In the genomic region with DNA sequence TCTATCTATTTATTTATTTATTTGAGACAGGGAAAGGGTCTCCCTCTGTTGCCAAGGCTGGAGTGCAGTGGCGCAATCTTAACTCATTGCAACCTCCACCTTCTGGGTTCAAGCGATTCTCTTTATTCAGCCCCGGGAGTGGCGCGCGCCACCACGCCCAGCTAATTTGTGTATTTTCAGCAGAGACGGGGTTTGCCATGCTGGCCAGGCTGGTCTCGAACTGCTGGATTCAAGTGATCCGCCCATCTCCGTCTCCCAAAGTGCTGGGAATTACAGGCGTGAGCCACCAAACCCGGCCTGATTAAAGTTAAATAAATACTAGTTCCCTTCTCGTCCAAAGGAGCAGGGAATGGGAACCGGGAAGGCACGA, we compare ENCODE assay signal across 9 cellular contexts. TPM values are rescaled to one million over a fixed set of nuclear protein-coding genes. Genes with fewer than 3 reads are reported as not detected.
DNase-seq lines count a peak whose midpoint lies in the region; ATAC-seq, FAIRE-seq and TF ChIP-seq lines count a peak whose summit lies in the region.
"Had no signal": no experiment of that assay in that cellular context is flagged by ENCODE, and none has a peak within 500 bp of the region (broad histone marks: within the 10 kb centered on the region; RNA-seq: fewer than 3 reads in every experiment).

No MANE protein-coding gene starts in this region.

- no peak for TF ChIP-seq POLR2A in endothelial cell of umbilical vein (IDR thresholded peaks at IDR 0.05; ENCODE audit: low read depth, low read length)

- intact Hi-C loops in OCI-LY7 (cut with micrococcal nuclease; ENCODE audit: unreplicated experiment): loop anchor here (5.0 kb wide), 2 partner anchors 38 to 497 kb away; a partner anchor contains a TSS
- intact Hi-C loops in endothelial cell of umbilical vein (cut with micrococcal nuclease): loop anchor here (5.0 kb wide), 1 partner anchor 237 kb away; no protein-coding TSS in a partner anchor

- TF ChIP-seq CTCF in OCI-LY7 (conservative IDR thresholded peaks at IDR 0.05; ENCODE audit: low read length) (no peak), endothelial cell of umbilical vein (IDR thresholded peaks at IDR 0.05; ENCODE audit: extremely low read depth in 1 of 2, insufficient read depth in 1 of 2, low read depth in 1 of 2, low read length in 2 of 2) (no peak), osteoblast (IDR thresholded peaks at IDR 0.05; ENCODE audit: extremely low read depth, low read depth, low read length) (no peak)

- H3K4me1 ChIP-seq in CD8-positive, alpha-beta memory T cell (ENCODE audit: insufficient read depth, low read length): peaks cover 43% of the 10 kb centered on the region
- H3K4me1 ChIP-seq in OCI-LY7 (ENCODE audit: insufficient read depth, low read length, poor library complexity, severe bottlenecking) (peaks cover 44% of the 10 kb centered on the region), endothelial cell of umbilical vein (ENCODE audit: control insufficient read depth, extremely low read depth, insufficient read depth, low read length) (peaks cover 26% of the 10 kb centered on the region), osteoblast (ENCODE audit: insufficient read depth, low read length) (peaks cover 19% of the 10 kb centered on the region)

- H3K79me2 ChIP-seq in OCI-LY7 (ENCODE audit: insufficient read depth, low read depth, low read length): peaks cover 5% of the 10 kb centered on the region; the same call in 1 of the 2 replicates
- peaks cover 5% of the 10 kb centered on the region for H3K79me2 ChIP-seq in endothelial cell of umbilical vein (ENCODE audit: control insufficient read depth, insufficient read depth, low read length)
- peaks cover 3% of the 10 kb centered on the region for H3K79me2 ChIP-seq in osteoblast (ENCODE audit: insufficient read depth, low read length)

- peak; percentile 18 for FAIRE-seq in endothelial cell of umbilical vein (lab: Jason Lieb, UNC)
- no peak for FAIRE-seq in frontal cortex (lab: Jason Lieb, UNC)
- FAIRE-seq: colon had no signal

- H3K27me3 Mint-ChIP-seq in CD8-positive, alpha-beta memory T cell: peaks cover 0 to 13% of the 10 kb centered on the region in 2 donors

- H3K9me3 ChIP-seq in CD8-positive, alpha-beta memory T cell (ENCODE audit: low read length): no peaks in the 10 kb centered on the region
- no peaks in the 10 kb centered on the region for H3K9me3 ChIP-seq in OCI-LY7 (ENCODE audit: low read length)
- H3K9me3 ChIP-seq in endothelial cell of umbilical vein (replicated peaks; ENCODE audit: control insufficient read depth, insufficient read depth, low read length): no peaks in the 10 kb centered on the region
- H3K9me3 ChIP-seq in osteoblast (ENCODE audit: low read depth, low read length): no peaks in the 10 kb centered on the region

- POLR2A ChIA-PET in CD8-positive, alpha-beta memory T cell (lab: Charles Lee): interaction anchor here (0.5 to 2.8 kb wide), 7 partner anchors 10 to 125 kb away, joined by 3 to 20 read pairs (median 6); a partner anchor contains a TSS
- POLR2A ChIA-PET in OCI-LY7 (lab: Charles Lee) (interaction anchor here (1.0 to 1.6 kb wide), 4 partner anchors 94 to 126 kb away, joined by 3 to 10 read pairs (median 6); a partner anchor contains a TSS), endothelial cell of umbilical vein (lab: Charles Lee) (interaction anchor here (1.5 kb wide), 1 partner anchor 72 kb away, joined by 3 read pairs; no protein-coding TSS in a partner anchor)

- H3K27ac ChIP-seq in CD8-positive, alpha-beta memory T cell (ENCODE audit: low read depth, low read length): peak overlapping the region; percentile 61
- peak overlapping the region; percentile 87 for H3K27ac ChIP-seq in OCI-LY7 (ENCODE audit: low read depth, low read length, poor library complexity, severe bottlenecking)
- H3K27ac ChIP-seq in endothelial cell of umbilical vein (ENCODE audit: insufficient read depth, low read depth, low read length): no peak overlapping the region
- H3K27ac ChIP-seq in osteoblast (ENCODE audit: low read depth, low read length): peak overlapping the region; percentile 36

- H3K4me3 Mint-ChIP-seq in CD8-positive, alpha-beta memory T cell: peak overlapping the region; percentile 76 to 98 (median 93)

- H3K9me1 ChIP-seq in endothelial cell of umbilical vein (replicated peaks; ENCODE audit: control insufficient read depth, extremely low read depth, insufficient read depth, low read length): no peaks in the 10 kb centered on the region

- H3K9me2 ChIP-seq in OCI-LY7 (ENCODE audit: insufficient read depth, low read length): no peaks in the 10 kb centered on the region

- no peaks in the 10 kb centered on the region for H3K9me3 Mint-ChIP-seq in CD8-positive, alpha-beta memory T cell

- DNase-seq in CD8-positive, alpha-beta memory T cell: peak in 1 of 5 donors; percentile 54
- peak; percentile 58 for DNase-seq in OCI-LY7 (ENCODE audit: low spot score)
- DNase-seq in endothelial cell of umbilical vein (ENCODE audit: low read depth, low spot score): no peak
- no peak for DNase-seq in osteoblast (ENCODE audit: insufficient read length, low spot score, missing footprints)
- DNase-seq in frontal cortex (ENCODE audit: low spot score in 2 of 2): no peak
- no peak for DNase-seq in cerebellar nuclear complex (lab: John Stamatoyannopoulos, UW)

- ATAC-seq in HG02571 (IDR thresholded peaks at IDR 0.05; ENCODE audit: unreplicated experiment) (no peak), HG03354 (IDR thresholded peaks at IDR 0.05; ENCODE audit: poor library complexity, severe bottlenecking, unreplicated experiment) (no peak)

- no peaks in the 10 kb centered on the region for H4K20me1 ChIP-seq in OCI-LY7 (ENCODE audit: insufficient read depth, low read length)
- H4K20me1 ChIP-seq in endothelial cell of umbilical vein (replicated peaks; ENCODE audit: control insufficient read depth, extremely low read depth, insufficient read depth, low read length): no peaks in the 10 kb centered on the region
- no peaks in the 10 kb centered on the region for H4K20me1 ChIP-seq in osteoblast (ENCODE audit: insufficient read depth, low read length)

- H3K4me2 ChIP-seq in OCI-LY7 (ENCODE audit: low read length) (peak overlapping the region; percentile 79), endothelial cell of umbilical vein (ENCODE audit: insufficient read depth, low read length) (peak overlapping the region; percentile 83), osteoblast (ENCODE audit: insufficient read depth, low read length) (peak overlapping the region; percentile 88)

- peak overlapping the region; percentile 97 for H2AFZ ChIP-seq in OCI-LY7 (ENCODE audit: low read length)
- H2AFZ ChIP-seq in endothelial cell of umbilical vein (ENCODE audit: low read depth, low read length): peak overlapping the region; percentile 76
- H2AFZ ChIP-seq in osteoblast (ENCODE audit: low read length): peak overlapping the region; percentile 94

- H3K4me3 ChIP-seq in CD8-positive, alpha-beta memory T cell (ENCODE audit: low read length): peak overlapping the region; percentile 47
- peak overlapping the region; percentile 88 for H3K4me3 ChIP-seq in OCI-LY7 (ENCODE audit: low read depth, low read length, poor library complexity, severe bottlenecking)
- peak overlapping the region; percentile 15 to 55 (median 46) for H3K4me3 ChIP-seq in endothelial cell of umbilical vein (replicated peaks in 1 of 3; ENCODE audit: insufficient read depth in 1 of 3, low read depth in 1 of 3, low read length in 3 of 3)
- H3K4me3 ChIP-seq in osteoblast (ENCODE audit: insufficient read depth, low read length): peak overlapping the region; percentile 80

- dilution Hi-C loops in endothelial cell of umbilical vein (cut with MboI; ENCODE audit: extremely low pct_ligation_motif_present, low sequenced_read_pairs): no loop called here

- peaks cover 42 to 56% (median 46%) of the 10 kb centered on the region in 3 donors for H3K4me1 Mint-ChIP-seq in CD8-positive, alpha-beta memory T cell

- H3K9ac ChIP-seq in endothelial cell of umbilical vein (replicated peaks; ENCODE audit: extremely low read depth, insufficient read depth, low read length): peak overlapping the region; percentile 34

- H3K36me3 Mint-ChIP-seq in CD8-positive, alpha-beta memory T cell: peaks cover 0 to 9% (median 0%) of the 10 kb centered on the region in 3 donors

- BruUV-seq in OCI-LY7 (replicated peaks; lab: Mats Ljungman, UMichigan) (no TSS peak), endothelial cell of umbilical vein (replicated peaks; lab: Mats Ljungman, UMichigan) (no TSS peak)

- H3K27me3 ChIP-seq in CD8-positive, alpha-beta memory T cell (ENCODE audit: insufficient read depth, low read length, poor library complexity, severe bottlenecking): no peaks in the 10 kb centered on the region
- H3K27me3 ChIP-seq in endothelial cell of umbilical vein (ENCODE audit: control insufficient read depth in 2 of 2, insufficient read depth in 2 of 2, low read length in 2 of 2): no peaks in the 10 kb centered on the region
- H3K27me3 ChIP-seq in osteoblast (ENCODE audit: insufficient read depth, low read length): no peaks in the 10 kb centered on the region

- CTCF ChIA-PET in CD8-positive, alpha-beta memory T cell (lab: Charles Lee): interaction anchor here (0.8 to 6.4 kb wide), 13 partner anchors 9 to 481 kb away, joined by 3 to 63 read pairs (median 6); a partner anchor contains a TSS
- CTCF ChIA-PET in OCI-LY7 (lab: Charles Lee; ENCODE audit: unreplicated experiment) (interaction anchor here (1.1 to 1.4 kb wide), 2 partner anchors 11 to 100 kb away, joined by 3 to 4 read pairs; no protein-coding TSS in a partner anchor), endothelial cell of umbilical vein (lab: Charles Lee) (interaction anchor here (0.7 to 5.7 kb wide), 15 partner anchors 27 to 452 kb away, joined by 3 to 99 read pairs (median 5); a partner anchor contains a TSS)

- H3K27ac Mint-ChIP-seq in CD8-positive, alpha-beta memory T cell: peak overlapping the region; percentile 51 to 100 (median 90)

- H3K36me3 ChIP-seq in CD8-positive, alpha-beta memory T cell (ENCODE audit: insufficient read depth, low read length): no peaks in the 10 kb centered on the region
- no peaks in the 10 kb centered on the region for H3K36me3 ChIP-seq in OCI-LY7 (ENCODE audit: insufficient read depth, low read length)
- no peaks in the 10 kb centered on the region for H3K36me3 ChIP-seq in endothelial cell of umbilical vein (ENCODE audit: control insufficient read depth in 2 of 2, extremely low read depth in 1 of 2, insufficient read depth in 2 of 2, low read length in 2 of 2)
- H3K36me3 ChIP-seq in osteoblast (ENCODE audit: insufficient read depth, low read length): no peaks in the 10 kb centered on the region

RNA-seq across cellular contexts. Expression of a gene that starts 4.2 kb away (rescaled TPM):
- 100 to 1,000 TPM; 104 to 113 TPM for total RNA-seq in CD8-positive, alpha-beta memory T cell
- 32.2 TPM for polyA plus RNA-seq in CD8-positive, alpha-beta memory T cell
- 74.0 and 95.3 TPM in 2 replicates for total RNA-seq in OCI-LY7 (2014; rRNA removed; shearing (Covaris generic))
- 140 and 152 TPM in 2 replicates for total RNA-seq in OCI-LY7 (2022)
- 78.7 and 86.1 TPM in 2 replicates for total RNA-seq in endothelial cell of umbilical vein
- 112 and 127 TPM in 2 replicates for polyA plus RNA-seq in endothelial cell of umbilical vein
- polyA plus RNA-seq in endothelial cell of umbilical vein (2011; cell fraction: cytosol; rRNA removed): 91.7 and 103 TPM in 2 replicates
- polyA plus RNA-seq in endothelial cell of umbilical vein (2011; cell fraction: nucleus; rRNA removed): 77.8 and 79.2 TPM in 2 replicates
- polyA plus RNA-seq in endothelial cell of umbilical vein (2012): 47.1 and 59.6 TPM in 2 replicates
- 86.2 and 101 TPM in 2 replicates for polyA minus RNA-seq in endothelial cell of umbilical vein
- 48.6 TPM for polyA minus RNA-seq in endothelial cell of umbilical vein (2011; cell fraction: cytosol; rRNA and poly(A)+ RNA removed)
- polyA minus RNA-seq in endothelial cell of umbilical vein (2011; cell fraction: nucleus; rRNA and poly(A)+ RNA removed): 28.2 and 37.0 TPM in 2 replicates
- 53.3 and 71.7 TPM in 2 replicates for total RNA-seq in osteoblast
- total RNA-seq in frontal cortex: 7.7 TPM

RNA-seq across cellular contexts. Expression of a gene that starts 13.4 kb away (rescaled TPM):
- 1 to 10 TPM; 1.1 to 2.1 TPM for total RNA-seq in CD8-positive, alpha-beta memory T cell
- polyA plus RNA-seq in CD8-positive, alpha-beta memory T cell: 0.32 TPM
- 0.31 and 0.57 TPM in 2 replicates for total RNA-seq in OCI-LY7 (2014; rRNA removed; shearing (Covaris generic))
- total RNA-seq in OCI-LY7 (2022) (0.59 and 0.78 TPM in 2 replicates), endothelial cell of umbilical vein (not detected in 2 replicates), osteoblast (0.29 and 0.36 TPM in 2 replicates), frontal cortex (0.82 TPM)
- 0.03 and 0.08 TPM in 2 replicates for polyA plus RNA-seq in endothelial cell of umbilical vein
- polyA plus RNA-seq in endothelial cell of umbilical vein (2011; cell fraction: cytosol; rRNA removed): 0.01 and 0.07 TPM in 2 replicates
- polyA plus RNA-seq in endothelial cell of umbilical vein (2011; cell fraction: nucleus; rRNA removed): 0.06 and 0.12 TPM in 2 replicates
- polyA plus RNA-seq in endothelial cell of umbilical vein (2012): 0.08 TPM in 1 of 2 replicates, not detected in the other
- polyA minus RNA-seq in endothelial cell of umbilical vein: not detected in 2 replicates
- not detected for polyA minus RNA-seq in endothelial cell of umbilical vein (2011; cell fraction: cytosol; rRNA and poly(A)+ RNA removed)
- not detected in 2 replicates for polyA minus RNA-seq in endothelial cell of umbilical vein (2011; cell fraction: nucleus; rRNA and poly(A)+ RNA removed)

RNA-seq across cellular contexts. Expression of a gene that starts 23.5 kb away (rescaled TPM):
- not detected for total RNA-seq in CD8-positive, alpha-beta memory T cell
- polyA plus RNA-seq in CD8-positive, alpha-beta memory T cell: not detected
- 0.47 TPM in 1 of 2 replicates, not detected in the other for total RNA-seq in OCI-LY7 (2014; rRNA removed; shearing (Covaris generic))
- not detected in 2 replicates for total RNA-seq in OCI-LY7 (2022)
- total RNA-seq in endothelial cell of umbilical vein: not detected in 2 replicates
- not detected in 2 replicates for polyA plus RNA-seq in endothelial cell of umbilical vein
- polyA plus RNA-seq in endothelial cell of umbilical vein (2011; cell fraction: cytosol; rRNA removed): not detected in 2 replicates
- not detected in 2 replicates for polyA plus RNA-seq in endothelial cell of umbilical vein (2011; cell fraction: nucleus; rRNA removed)
- 0.12 TPM in 1 of 2 replicates, not detected in the other for polyA plus RNA-seq in endothelial cell of umbilical vein (2012)
- not detected in 2 replicates for polyA minus RNA-seq in endothelial cell of umbilical vein
- polyA minus RNA-seq in endothelial cell of umbilical vein (2011; cell fraction: cytosol; rRNA and poly(A)+ RNA removed): not detected
- not detected in 2 replicates for polyA minus RNA-seq in endothelial cell of umbilical vein (2011; cell fraction: nucleus; rRNA and poly(A)+ RNA removed)
- total RNA-seq in osteoblast: under 0.01 TPM in 1 of 2 replicates, not detected in the other
- not detected for total RNA-seq in frontal cortex

RNA-seq across cellular contexts. Expression of a gene that starts 38.8 kb away (rescaled TPM):
- not detected for total RNA-seq in CD8-positive, alpha-beta memory T cell
- polyA plus RNA-seq in CD8-positive, alpha-beta memory T cell: not detected
- total RNA-seq in OCI-LY7 (2014; rRNA removed; shearing (Covaris generic)): not detected in 2 replicates
- total RNA-seq in OCI-LY7 (2022): not detected in 2 replicates
- not detected in 2 replicates for total RNA-seq in endothelial cell of umbilical vein
- not detected in 2 replicates for polyA plus RNA-seq in endothelial cell of umbilical vein
- not detected in 2 replicates for polyA plus RNA-seq in endothelial cell of umbilical vein (2011; cell fraction: cytosol; rRNA removed)
- polyA plus RNA-seq in endothelial cell of umbilical vein (2011; cell fraction: nucleus; rRNA removed): not detected in 2 replicates
- polyA plus RNA-seq in endothelial cell of umbilical vein (2012): not detected in 2 replicates
- not detected in 2 replicates for polyA minus RNA-seq in endothelial cell of umbilical vein
- polyA minus RNA-seq in endothelial cell of umbilical vein (2011; cell fraction: cytosol; rRNA and poly(A)+ RNA removed): not detected
- not detected in 2 replicates for polyA minus RNA-seq in endothelial cell of umbilical vein (2011; cell fraction: nucleus; rRNA and poly(A)+ RNA removed)
- not detected in 2 replicates for total RNA-seq in osteoblast
- total RNA-seq in frontal cortex: not detected
